Comparison of ENCODE assay signal across 2 cellular contexts in genomic region chr2:11748018-11748860, GRCh38.
TF ChIP-seq lines count a peak whose summit lies in the region.

No MANE protein-coding gene starts in this region.

TF ChIP-seq in SK-N-SH, 30 proteins besides CTCF, POLR2A, EP300 and RAD21 (continued from another document):
- TF ChIP-seq POLR2AphosphoS5 (IDR thresholded peaks at IDR 0.05; ENCODE audit: low read depth, low read length), result no peak
- TF ChIP-seq, protein P1, sequence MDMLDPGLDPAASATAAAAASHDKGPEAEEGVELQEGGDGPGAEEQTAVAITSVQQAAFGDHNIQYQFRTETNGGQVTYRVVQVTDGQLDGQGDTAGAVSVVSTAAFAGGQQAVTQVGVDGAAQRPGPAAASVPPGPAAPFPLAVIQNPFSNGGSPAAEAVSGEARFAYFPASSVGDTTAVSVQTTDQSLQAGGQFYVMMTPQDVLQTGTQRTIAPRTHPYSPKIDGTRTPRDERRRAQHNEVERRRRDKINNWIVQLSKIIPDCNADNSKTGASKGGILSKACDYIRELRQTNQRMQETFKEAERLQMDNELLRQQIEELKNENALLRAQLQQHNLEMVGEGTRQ (IDR thresholded peaks at IDR 0.05; ENCODE audit: borderline replicate concordance, low read depth, low read length), result no peak

TF ChIP-seq in SK-N-SH treated with all-trans-retinoic acid at 6 μM for 48 hours, 23 proteins besides CTCF, POLR2A, EP300 and RAD21 (continued from another document):
- TF ChIP-seq CREB5 (CRISPR knock-in tag; IDR thresholded peaks at IDR 0.05; ENCODE audit: low read depth) (no peak), ZFP30 (CRISPR knock-in tag; IDR thresholded peaks at IDR 0.05) (no peak)
